ENCODE assay signal across 19 cellular contexts in the genomic region with DNA sequence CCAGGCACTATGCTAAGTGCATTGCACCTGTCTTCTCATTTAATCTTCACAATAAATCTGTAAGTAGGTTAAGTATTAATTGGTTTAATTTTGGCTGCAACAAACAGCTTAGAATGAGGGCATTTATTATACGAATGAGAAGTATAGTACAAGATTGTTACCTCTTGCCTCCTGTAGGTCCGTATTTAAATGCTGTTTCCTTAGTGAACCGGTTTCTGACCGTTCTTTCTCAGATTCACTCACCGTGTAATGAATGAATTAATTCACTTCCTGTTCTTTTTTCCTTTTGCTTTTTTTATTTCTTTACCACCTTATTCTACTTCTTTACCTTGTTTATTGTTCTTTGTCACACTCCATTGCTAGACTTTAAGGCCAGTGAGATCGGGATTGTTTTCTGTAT.
DNase-seq lines count a peak whose midpoint lies in the region; ATAC-seq and TF ChIP-seq lines count a peak whose summit lies in the region.
"Had no signal": no experiment of that assay in that cellular context is flagged by ENCODE, and none has a peak within 500 bp of the region (broad histone marks: within the 10 kb centered on the region; RNA-seq: fewer than 3 reads in every experiment).

No MANE protein-coding gene starts in this region.

- DNase-seq in CD4-positive, CD25-positive, alpha-beta regulatory T cell: peak in 1 of 3 donors; percentile 13
- DNase-seq in NCI-H82 treated with DMSO at 0.1 percent for 48 hours (lab: John Stamatoyannopoulos, UW; ENCODE audit: unreplicated experiment) (peak; percentile 43), NCI-H187 treated with DMSO at 0.1 percent for 48 hours (lab: John Stamatoyannopoulos, UW) (no peak), mesothelial cell of epicardium (ENCODE audit: low spot score in 2 of 2, unreplicated experiment in 2 of 2) (no peak), NCI-H2171 treated with DMSO at 0.1 percent for 48 hours (lab: John Stamatoyannopoulos, UW) (no peak)
- DNase-seq: activated naive CD8-positive, alpha-beta T cell treated with anti-CD3 and anti-CD28 coated beads, Interleukin-2, amount 50 U/mL, for 24 hours; AML-193; effector CD8-positive, alpha-beta T cell; left colon; NCI-H1092; spleen; stimulated activated naive CD4-positive, alpha-beta T cell treated with Interleukin-2 at 50 U/mL for 16 hours; uterus had no signal

- WGBS in gastroesophageal sphincter (ENCODE audit: low coverage in 1 of 2), 2 donors: 31 to 71% methylated on average over 5 to 6 of the region's 6 CpGs

- peaks cover 5 to 30% (median 14%) of the 10 kb centered on the region in 4 donors for H3K4me1 Mint-ChIP-seq in CD4-positive, CD25-positive, alpha-beta regulatory T cell
- peaks cover 3% of the 10 kb centered on the region for H3K4me1 Mint-ChIP-seq in mesothelial cell of epicardium

- H3K27ac ChIP-seq in CD4-positive, CD25-positive, alpha-beta regulatory T cell (ENCODE audit: insufficient read depth, low read length, poor library complexity, severe bottlenecking): no peak overlapping the region
- H3K27ac ChIP-seq in gastroesophageal sphincter: peak overlapping the region; percentile 27 to 80 (median 67)
- H3K27ac ChIP-seq: cardiac muscle cell, pancreas, uterus had no signal

- no peaks in the 10 kb centered on the region for H3K36me3 Mint-ChIP-seq in CD4-positive, CD25-positive, alpha-beta regulatory T cell
- peaks cover 7% of the 10 kb centered on the region for H3K36me3 Mint-ChIP-seq in mesothelial cell of epicardium
- H3K36me3 Mint-ChIP-seq: IgD-negative memory B cell had no signal

- peak overlapping the region; percentile 42 for H3K4me3 ChIP-seq in CD4-positive, CD25-positive, alpha-beta regulatory T cell (ENCODE audit: low read depth, low read length)
- H3K4me3 ChIP-seq in gastroesophageal sphincter: no peak overlapping the region
- H3K4me3 ChIP-seq: cardiac muscle cell, pancreas, spleen, uterus had no signal

- ATAC-seq in CD4-positive, CD25-positive, alpha-beta regulatory T cell (ENCODE audit: low read depth in 2 of 2): no peak
- ATAC-seq in GM18867 (IDR thresholded peaks at IDR 0.05; ENCODE audit: unreplicated experiment): peak; percentile 44
- no peak for ATAC-seq in gastroesophageal sphincter
- no peak for ATAC-seq in HG03097 (IDR thresholded peaks at IDR 0.05; ENCODE audit: low FRiP score, unreplicated experiment)
- ATAC-seq: left colon had no signal

- TF ChIP-seq EP300 in gastroesophageal sphincter (IDR thresholded peaks at IDR 0.05): no peak

- peaks cover 5% of the 10 kb centered on the region for H3K4me1 ChIP-seq in CD4-positive, CD25-positive, alpha-beta regulatory T cell (ENCODE audit: control insufficient read depth, insufficient read depth, low read length, poor library complexity, severe bottlenecking)
- H3K4me1 ChIP-seq in gastroesophageal sphincter: peaks cover 11 to 84% (median 25%) of the 10 kb centered on the region in 3 donors

- TF ChIP-seq CTCF in gastroesophageal sphincter (IDR thresholded peaks at IDR 0.05): no peak
- TF ChIP-seq CTCF in mesothelial cell of epicardium (IDR thresholded peaks at IDR 0.05; ENCODE audit: unreplicated experiment): no peak

- no peaks in the 10 kb centered on the region for H3K36me3 ChIP-seq in CD4-positive, CD25-positive, alpha-beta regulatory T cell (ENCODE audit: control insufficient read depth, insufficient read depth, low read length)
- peaks cover 0 to 10% of the 10 kb centered on the region in 2 donors for H3K36me3 ChIP-seq in gastroesophageal sphincter
- H3K36me3 ChIP-seq: cardiac muscle cell, pancreas, spleen, uterus had no signal

- H3K27me3 ChIP-seq in CD4-positive, CD25-positive, alpha-beta regulatory T cell (ENCODE audit: control insufficient read depth, insufficient read depth, low read length): no peaks in the 10 kb centered on the region
- H3K27me3 ChIP-seq in gastroesophageal sphincter: no peaks in the 10 kb centered on the region
- H3K27me3 ChIP-seq: cardiac muscle cell, pancreas, spleen, uterus had no signal

- peaks cover 9% of the 10 kb centered on the region for H3K27me3 Mint-ChIP-seq in CD4-positive, CD25-positive, alpha-beta regulatory T cell
- no peaks in the 10 kb centered on the region for H3K27me3 Mint-ChIP-seq in mesothelial cell of epicardium (ENCODE audit: low read depth)

- H3K4me3 Mint-ChIP-seq in CD4-positive, CD25-positive, alpha-beta regulatory T cell: peak overlapping the region in 1 of 4 donors; percentile 36
- H3K4me3 Mint-ChIP-seq in mesothelial cell of epicardium: no peak overlapping the region

- no peaks in the 10 kb centered on the region for H3K9me3 ChIP-seq in CD4-positive, CD25-positive, alpha-beta regulatory T cell (ENCODE audit: control insufficient read depth in 2 of 2, low read length in 2 of 2)
- no peaks in the 10 kb centered on the region for H3K9me3 ChIP-seq in gastroesophageal sphincter
- H3K9me3 ChIP-seq: pancreas, spleen, uterus had no signal

- no peaks in the 10 kb centered on the region for H3K9me3 Mint-ChIP-seq in CD4-positive, CD25-positive, alpha-beta regulatory T cell
- no peaks in the 10 kb centered on the region for H3K9me3 Mint-ChIP-seq in mesothelial cell of epicardium
- H3K9me3 Mint-ChIP-seq: activated naive CD8-positive, alpha-beta T cell treated with anti-CD3 and anti-CD28 coated beads, Interleukin-2, amount 50 U/mL, for 24 hours; IgD-negative memory B cell had no signal

- H3K27ac Mint-ChIP-seq in CD4-positive, CD25-positive, alpha-beta regulatory T cell: no peak overlapping the region
- no peak overlapping the region for H3K27ac Mint-ChIP-seq in mesothelial cell of epicardium
- H3K27ac Mint-ChIP-seq: IgD-negative memory B cell had no signal

- no peak for TF ChIP-seq POLR2A in gastroesophageal sphincter (IDR thresholded peaks at IDR 0.05)
